In genomic region chr21:25936776-25937175, GRCh38 we compare ENCODE assay signal across 23 cellular contexts.
DNase-seq lines count a peak whose midpoint lies in the region; ATAC-seq and TF ChIP-seq lines count a peak whose summit lies in the region.
"Had no signal": no experiment of that assay in that cellular context is flagged by ENCODE, and none has a peak within 500 bp of the region (broad histone marks: within the 10 kb centered on the region; RNA-seq: fewer than 3 reads in every experiment).

No MANE protein-coding gene starts in this region.

- WGBS in IMR-90 (ENCODE audit: extremely low coverage in 2 of 2, insufficient read length in 1 of 2), 2 experiments: no CpG with 5 or more reads among the region's 2 CpGs
- 71% methylated on average over 2 of the region's 2 CpGs for WGBS in smooth muscle cell (ENCODE audit: low lambda C conversion rate)

- H4K20me1 ChIP-seq in IMR-90 (ENCODE audit: insufficient read depth, low read length): no peaks in the 10 kb centered on the region
- peaks cover 10% of the 10 kb centered on the region for H4K20me1 ChIP-seq in smooth muscle cell (ENCODE audit: low read depth)

- peak overlapping the region in 1 of 2 experiments; percentile 55; a peak in 2 of 4 replicates for H4K8ac ChIP-seq in IMR-90 (ENCODE audit: low read depth in 2 of 2, low read length in 2 of 2)

- peak overlapping the region; percentile 57 for H2BK5ac ChIP-seq in IMR-90 (ENCODE audit: low read depth, low read length, poor library complexity, severe bottlenecking)

- TF ChIP-seq CTCF in IMR-90 (conservative IDR thresholded peaks at IDR 0.05; ENCODE audit: low read depth, low read length): no peak
- TF ChIP-seq CTCF in ascending aorta (IDR thresholded peaks at IDR 0.05): no peak
- no peak for TF ChIP-seq CTCF in fibroblast of pulmonary artery (IDR thresholded peaks at IDR 0.05; ENCODE audit: low read length, missing control alignments)
- TF ChIP-seq CTCF in smooth muscle cell (IDR thresholded peaks at IDR 0.05; ENCODE audit: borderline replicate concordance, insufficient read depth, poor library complexity, severe bottlenecking): no peak

- 0 out of 2 replicates have a peak, but pooled peaks cover 3% of the 10 kb centered on the region for H3K36me3 ChIP-seq in IMR-90 (ENCODE audit: control insufficient read depth, insufficient read depth, low read length)
- H3K36me3 ChIP-seq in ascending aorta: no peaks in the 10 kb centered on the region
- H3K36me3 ChIP-seq in smooth muscle cell (ENCODE audit: low read depth): no peaks in the 10 kb centered on the region
- H3K36me3 ChIP-seq: sigmoid colon had no signal

- dilution Hi-C loops in IMR-90 (cut with HindIII; ENCODE audit: low sequenced_read_pairs, unreplicated experiment): no loop called here

- peak overlapping the region; percentile 3; the same call in 1 of the 2 replicates for H3K56ac ChIP-seq in IMR-90 (ENCODE audit: extremely low read depth, insufficient read depth, low read length)

- H2AFZ ChIP-seq in IMR-90 (replicated peaks; ENCODE audit: low read length, poor library complexity) (no peak overlapping the region), smooth muscle cell (ENCODE audit: low read depth) (no peak overlapping the region)
- H2AFZ ChIP-seq: parathyroid adenoma had no signal

- H3K79me2 ChIP-seq in smooth muscle cell (ENCODE audit: low read depth): peaks cover 20% of the 10 kb centered on the region
- H3K79me2 ChIP-seq: parathyroid adenoma had no signal

- H3K4me1 ChIP-seq in IMR-90 (ENCODE audit: control insufficient read depth, insufficient read depth, low read length) (peaks cover 3% of the 10 kb centered on the region; the same call in 1 of the 2 replicates), ascending aorta (peaks cover 4 to 28% of the 10 kb centered on the region in 2 donors), smooth muscle cell (ENCODE audit: low read depth) (peaks cover 6% of the 10 kb centered on the region)
- H3K4me1 ChIP-seq: parathyroid adenoma had no signal

- DNase-seq in IMR-90 (peak; percentile 15), ascending aorta (ENCODE audit: low spot score in 2 of 2) (no peak), fibroblast of pulmonary artery (ENCODE audit: low read depth) (peak; percentile 37), smooth muscle cell (lab: John Stamatoyannopoulos, UW; ENCODE audit: unreplicated experiment) (no peak), OCI-M2 (lab: John Stamatoyannopoulos, UW; ENCODE audit: unreplicated experiment) (no peak)
- no peak for DNase-seq in activated CD4-positive, alpha-beta T cell treated with anti-CD3 and anti-CD28 coated beads for 1 hour
- DNase-seq: activated CD4-positive, alpha-beta T cell treated with anti-CD3 and anti-CD28 coated beads, Interleukin-2, amount 50 U/mL, for 48 hours; activated naive CD4-positive, alpha-beta T cell treated with Interleukin-2 at 50 U/mL for 16 hours; anterior cingulate cortex; BE2C; head of caudate nucleus; naive thymus-derived CD4-positive, alpha-beta T cell; NCI-H1092; NCI-H2081 treated with DMSO at 0.1 percent for 48 hours; sigmoid colon; stimulated activated naive CD4-positive, alpha-beta T cell treated with Interleukin-2 at 50 U/mL for 16 hours; T-helper 1 cell had no signal

- in situ Hi-C loops in IMR-90 (cut with MboI; ENCODE audit: low sequenced_read_pairs): no loop called here

- H3K4ac ChIP-seq in IMR-90 (ENCODE audit: low read depth, low read length): peak overlapping the region; percentile 49

- no peaks in the 10 kb centered on the region for H3K27me3 ChIP-seq in IMR-90 (ENCODE audit: control insufficient read depth, insufficient read depth, low read length)
- no peaks in the 10 kb centered on the region for H3K27me3 ChIP-seq in ascending aorta
- H3K27me3 ChIP-seq in smooth muscle cell (ENCODE audit: low read depth): no peaks in the 10 kb centered on the region
- H3K27me3 ChIP-seq: BE2C, sigmoid colon had no signal

- intact Hi-C loops in IMR-90 (cut with micrococcal nuclease): no loop called here
- intact Hi-C loops in ascending aorta (cut with DNase I): loop anchor here (2.0 to 10.0 kb wide), 2 partner anchors 24 to 848 kb away; no protein-coding TSS in a partner anchor

- H2AK5ac ChIP-seq in IMR-90 (ENCODE audit: low read depth, low read length): peak overlapping the region; percentile 17; the same call in 1 of the 2 replicates

- peak overlapping the region; percentile 29; the same call in 1 of the 3 replicates for H2BK15ac ChIP-seq in IMR-90 (ENCODE audit: low read depth, low read length)

- CTCF ChIA-PET in IMR-90 (lab: Yijun Ruan, JAX): no interaction called here

- peaks cover 6% of the 10 kb centered on the region for H3K9me1 ChIP-seq in IMR-90 (ENCODE audit: insufficient read depth, low read length)

- peak overlapping the region; percentile 57 for H3K14ac ChIP-seq in IMR-90 (replicated peaks; ENCODE audit: low read depth, low read length)

- H3K9me3 ChIP-seq in IMR-90 (ENCODE audit: control insufficient read depth, insufficient read depth, low read length): peaks cover 3% of the 10 kb centered on the region; the same call in 1 of the 2 replicates
- H3K9me3 ChIP-seq in ascending aorta: no peaks in the 10 kb centered on the region
- H3K9me3 ChIP-seq in smooth muscle cell (replicated peaks; ENCODE audit: low read depth): no peaks in the 10 kb centered on the region
- H3K9me3 ChIP-seq: BE2C, sigmoid colon had no signal

- H2AK9ac ChIP-seq in IMR-90 (replicated peaks; ENCODE audit: low read depth, low read length, poor library complexity): no peak overlapping the region

- H4K5ac ChIP-seq in IMR-90 (ENCODE audit: low read depth, low read length): peak overlapping the region; percentile 2; the same call in 1 of the 2 replicates

- H2BK120ac ChIP-seq in IMR-90 (ENCODE audit: low read depth, low read length): peak overlapping the region; percentile 65

- ATAC-seq in IMR-90 (ENCODE audit: low read depth) (no peak), HG02678 (IDR thresholded peaks at IDR 0.05; ENCODE audit: unreplicated experiment) (no peak), HG03196 (IDR thresholded peaks at IDR 0.05; ENCODE audit: unreplicated experiment) (no peak)
- ATAC-seq: naive thymus-derived CD4-positive, alpha-beta T cell; Right ventricle myocardium inferior had no signal

- 0 out of 2 replicates have a peak overlapping the region, but pooled peaks have one; percentile 31 for H4K91ac ChIP-seq in IMR-90 (ENCODE audit: insufficient read depth, low read depth, low read length)

- H3K79me1 ChIP-seq in IMR-90 (ENCODE audit: low read depth in 1 of 2, low read length in 2 of 2): peaks cover 6 to 38% of the 10 kb centered on the region in 2 experiments; a peak in 3 of 4 replicates

- BruUV-seq in IMR-90 (replicated peaks; lab: Mats Ljungman, UMichigan): no TSS peak

- peaks cover 14% of the 10 kb centered on the region for H3F3A ChIP-seq in smooth muscle cell (ENCODE audit: low read depth)

- H3K4me3 ChIP-seq in IMR-90 (ENCODE audit: insufficient read depth, low read depth, low read length) (no peak overlapping the region), ascending aorta (no peak overlapping the region), fibroblast of pulmonary artery (replicated peaks; ENCODE audit: low read depth, low read length) (no peak overlapping the region), smooth muscle cell (no peak overlapping the region)
- H3K4me3 ChIP-seq: coronary artery, lung, sigmoid colon had no signal

- no peak overlapping the region for H3K27ac ChIP-seq in IMR-90 (ENCODE audit: insufficient read depth, low read length)
- H3K27ac ChIP-seq in ascending aorta: peak overlapping the region; percentile 34 to 39
- H3K27ac ChIP-seq in smooth muscle cell (ENCODE audit: low read depth): peak overlapping the region; percentile 55
- H3K27ac ChIP-seq: parathyroid adenoma had no signal

- peak overlapping the region; percentile 20; the same call in 1 of the 2 replicates for H3K23ac ChIP-seq in IMR-90 (ENCODE audit: low read depth, low read length)

- H3K9ac ChIP-seq in IMR-90 (ENCODE audit: low read depth, low read length) (no peak overlapping the region), smooth muscle cell (ENCODE audit: low read depth) (no peak overlapping the region)
- H3K9ac ChIP-seq: parathyroid adenoma had no signal

- TF ChIP-seq RAD21 in IMR-90 (IDR thresholded peaks at IDR 0.05; ENCODE audit: low read length): no peak

- H3K4me2 ChIP-seq in IMR-90 (ENCODE audit: low read depth, low read length) (no peak overlapping the region), smooth muscle cell (no peak overlapping the region)

- H3K18ac ChIP-seq in IMR-90 (ENCODE audit: low read depth, low read length): peak overlapping the region; percentile 27; the same call in 1 of the 2 replicates

- peak overlapping the region; percentile 22; the same call in 1 of the 2 replicates for H2BK20ac ChIP-seq in IMR-90 (ENCODE audit: low read depth, low read length)

- POLR2A ChIA-PET in IMR-90 (lab: Charles Lee; ENCODE audit: unreplicated experiment): no interaction called here

- TF ChIP-seq POLR2A in IMR-90 (IDR thresholded peaks at IDR 0.05; ENCODE audit: low read depth, low read length): no peak

TF ChIP-seq in IMR-90, 13 proteins besides CTCF, POLR2A, EP300 and RAD21:
- TF ChIP-seq BHLHE40 (IDR thresholded peaks at IDR 0.05; ENCODE audit: low read depth, low read length): no peak
- no peak for TF ChIP-seq SMC3 (IDR thresholded peaks at IDR 0.05; ENCODE audit: low read depth, low read length)
- TF ChIP-seq RFX5 (IDR thresholded peaks at IDR 0.05; ENCODE audit: low read depth, low read length): no peak
- TF ChIP-seq MAFK (IDR thresholded peaks at IDR 0.05; ENCODE audit: low read depth, low read length): no peak
- no peak for TF ChIP-seq FOS (IDR thresholded peaks at IDR 0.05; ENCODE audit: low read depth, low read length)

Comparison
In these comparisons a context has a peak if more than half of its experiments do, and no peak if none do; other contexts are left out.
1. DNase-seq: peak in IMR-90 (single experiment) and fibroblast of pulmonary artery (single experiment); none in ascending aorta (0 of 2), smooth muscle cell (single experiment), activated CD4-positive, alpha-beta T cell treated with anti-CD3 and anti-CD28 coated beads for 1 hour (single experiment) and OCI-M2 (single experiment).